In genomic region chr19:17447704-17448189, GRCh38 we compare ENCODE assay signal across 16 cellular contexts. TPM values are rescaled to one million over a fixed set of nuclear protein-coding genes. Genes with fewer than 3 reads are reported as not detected.
A peak's percentile ranks its signal among the peaks of the same experiment; 100 is the strongest.
DNase-seq lines count a peak whose midpoint lies in the region; ATAC-seq, FAIRE-seq and TF ChIP-seq lines count a peak whose summit lies in the region.
"Had no signal": no experiment of that assay in that cellular context is flagged by ENCODE, and none has a peak within 500 bp of the region (broad histone marks: within the 10 kb centered on the region; RNA-seq: fewer than 3 reads in every experiment).

No MANE protein-coding gene starts in this region.

- ATAC-seq in activated B cell treated with CpG ODN at 0.5 μM for 24 hours (ENCODE audit: low read depth), result no peak
- no peak for ATAC-seq in HG03469 (IDR thresholded peaks at IDR 0.05; ENCODE audit: unreplicated experiment)
- ATAC-seq in GM18520 (IDR thresholded peaks at IDR 0.05; ENCODE audit: unreplicated experiment), result no peak

- no peak for DNase-seq in activated naive CD4-positive, alpha-beta T cell treated with anti-CD3 and anti-CD28 coated beads, Interleukin-2, amount 10 ng/mL, durations not matched to agents 7 days and 5 days
- no peak for DNase-seq in activated naive CD4-positive, alpha-beta T cell treated with anti-CD3 and anti-CD28 coated beads for 36 hours
- DNase-seq in activated B cell treated with CpG ODN at 0.5 μM for 24 hours, result no peak
- no peak for DNase-seq in keratinocyte (ENCODE audit: low read depth, low spot score)
- DNase-seq in KG1 (lab: John Stamatoyannopoulos, UW), result no peak
- DNase-seq: AML-193, GOT3 had no signal

- TF ChIP-seq CTCF in activated B cell treated with CpG ODN at 0.5 μM for 24 hours (IDR thresholded peaks at IDR 0.05) (no peak), keratinocyte (optimal IDR thresholded peaks at IDR 0.05 in 1 of 3, IDR thresholded peaks at IDR 0.05 in 1 of 3, conservative IDR thresholded peaks at IDR 0.05 in 1 of 3; ENCODE audit: extremely low read depth in 1 of 3, insufficient read depth in 2 of 3, low read length in 3 of 3) (no peak)

- H3K4me3 Mint-ChIP-seq in activated naive CD4-positive, alpha-beta T cell treated with anti-CD3 and anti-CD28 coated beads, Interleukin-2, amount 10 ng/mL, durations not matched to agents 7 days and 5 days, result peak overlapping the region; percentile 37
- no peak overlapping the region for H3K4me3 Mint-ChIP-seq in activated naive CD4-positive, alpha-beta T cell treated with anti-CD3 and anti-CD28 coated beads for 36 hours
- H3K4me3 Mint-ChIP-seq in activated B cell treated with CpG ODN at 0.5 μM for 24 hours, result peak overlapping the region; percentile 19

- CTCF ChIA-PET in activated naive CD4-positive, alpha-beta T cell treated with anti-CD3 and anti-CD28 coated beads, Interleukin-2, amount 10 ng/mL, durations not matched to agents 7 days and 5 days (lab: Charles Lee), result interaction anchor here (0.7 to 1.5 kb wide), 3 partner anchors 10 to 41 kb away, joined by 3 to 5 read pairs (median 4); no protein-coding TSS in a partner anchor
- CTCF ChIA-PET in activated naive CD4-positive, alpha-beta T cell treated with anti-CD3 and anti-CD28 coated beads for 36 hours (lab: Charles Lee), result interaction anchor here (0.5 to 0.6 kb wide), 2 partner anchors 14 to 294 kb away, joined by 4 read pairs; no protein-coding TSS in a partner anchor
- CTCF ChIA-PET in activated B cell treated with CpG ODN at 0.5 μM for 24 hours (lab: Charles Lee), result no interaction called here

- H3K4me1 Mint-ChIP-seq in activated naive CD4-positive, alpha-beta T cell treated with anti-CD3 and anti-CD28 coated beads, Interleukin-2, amount 10 ng/mL, durations not matched to agents 7 days and 5 days, result peaks cover 18% of the 10 kb centered on the region
- H3K4me1 Mint-ChIP-seq in activated naive CD4-positive, alpha-beta T cell treated with anti-CD3 and anti-CD28 coated beads for 36 hours (ENCODE audit: low read depth), result peaks cover 13% of the 10 kb centered on the region
- peaks cover 9% of the 10 kb centered on the region for H3K4me1 Mint-ChIP-seq in activated B cell treated with CpG ODN at 0.5 μM for 24 hours

- H3K27me3 ChIP-seq in keratinocyte (ENCODE audit: control insufficient read depth, extremely low read depth, insufficient read depth, low read length) (peaks cover 12% of the 10 kb centered on the region), subcutaneous abdominal adipose tissue (ENCODE audit: control insufficient read depth in 5 of 5, insufficient read depth in 4 of 5, low read length in 5 of 5) (no peaks in the 10 kb centered on the region)

- H3K79me2 ChIP-seq in keratinocyte (ENCODE audit: control insufficient read depth, insufficient read depth, low read length), result no peaks in the 10 kb centered on the region

- H3K4me2 ChIP-seq in keratinocyte (ENCODE audit: control insufficient read depth, extremely low read depth, insufficient read depth, low read depth, low read length), result peak overlapping the region; percentile 16

- no peaks in the 10 kb centered on the region for H3K36me3 Mint-ChIP-seq in activated naive CD4-positive, alpha-beta T cell treated with anti-CD3 and anti-CD28 coated beads, Interleukin-2, amount 10 ng/mL, durations not matched to agents 7 days and 5 days
- H3K36me3 Mint-ChIP-seq in activated naive CD4-positive, alpha-beta T cell treated with anti-CD3 and anti-CD28 coated beads for 36 hours (ENCODE audit: low read depth), result no peaks in the 10 kb centered on the region
- H3K36me3 Mint-ChIP-seq in activated B cell treated with CpG ODN at 0.5 μM for 24 hours (ENCODE audit: low read depth), result no peaks in the 10 kb centered on the region

- POLR2A ChIA-PET in activated B cell treated with CpG ODN at 0.5 μM for 24 hours (lab: Charles Lee), result interaction anchor here (0.7 kb wide), 1 partner anchor 10 kb away, joined by 5 read pairs; no protein-coding TSS in a partner anchor

- no peaks in the 10 kb centered on the region for H3K9me3 ChIP-seq in keratinocyte (ENCODE audit: control insufficient read depth, low read depth, low read length)
- H3K9me3 ChIP-seq in subcutaneous abdominal adipose tissue (ENCODE audit: control insufficient read depth in 5 of 5, low read length in 5 of 5), result no peaks in the 10 kb centered on the region

- FAIRE-seq in keratinocyte (lab: Jason Lieb, UNC), result no peak
- FAIRE-seq: GM12891 had no signal

- no peaks in the 10 kb centered on the region for H3K36me3 ChIP-seq in keratinocyte (ENCODE audit: control insufficient read depth in 2 of 2, extremely low read depth in 1 of 2, insufficient read depth in 2 of 2, low read length in 2 of 2)
- H3K36me3 ChIP-seq in subcutaneous abdominal adipose tissue (ENCODE audit: control insufficient read depth in 5 of 5, insufficient read depth in 5 of 5, low read length in 5 of 5), result no peaks in the 10 kb centered on the region

- peaks cover 21% of the 10 kb centered on the region for H3K27me3 Mint-ChIP-seq in activated naive CD4-positive, alpha-beta T cell treated with anti-CD3 and anti-CD28 coated beads, Interleukin-2, amount 10 ng/mL, durations not matched to agents 7 days and 5 days
- H3K27me3 Mint-ChIP-seq in activated naive CD4-positive, alpha-beta T cell treated with anti-CD3 and anti-CD28 coated beads for 36 hours (ENCODE audit: low read depth), result peaks cover 11% of the 10 kb centered on the region
- peaks cover 21% of the 10 kb centered on the region for H3K27me3 Mint-ChIP-seq in activated B cell treated with CpG ODN at 0.5 μM for 24 hours

- H2AFZ ChIP-seq in keratinocyte (ENCODE audit: control insufficient read depth, low read length), result no peak overlapping the region

- H3K9ac ChIP-seq in keratinocyte (ENCODE audit: control insufficient read depth, extremely low read depth, insufficient read depth, low read length), result no peak overlapping the region
- H3K9ac ChIP-seq in subcutaneous abdominal adipose tissue (ENCODE audit: low read length in 5 of 5), result peak overlapping the region in 1 of 5 donors; percentile 16

- H3K27ac Mint-ChIP-seq in activated naive CD4-positive, alpha-beta T cell treated with anti-CD3 and anti-CD28 coated beads, Interleukin-2, amount 10 ng/mL, durations not matched to agents 7 days and 5 days, result no peak overlapping the region
- no peak overlapping the region for H3K27ac Mint-ChIP-seq in activated naive CD4-positive, alpha-beta T cell treated with anti-CD3 and anti-CD28 coated beads for 36 hours
- H3K27ac Mint-ChIP-seq in activated B cell treated with CpG ODN at 0.5 μM for 24 hours, result no peak overlapping the region

- intact Hi-C loops in activated naive CD4-positive, alpha-beta T cell treated with anti-CD3 and anti-CD28 coated beads for 36 hours (cut with micrococcal nuclease), result loop anchor here (1.0 to 2.0 kb wide), 2 partner anchors 23 to 52 kb away; no protein-coding TSS in a partner anchor
- intact Hi-C loops in activated B cell treated with CpG ODN at 0.5 μM for 24 hours (cut with micrococcal nuclease), result loop anchor here (5.0 kb wide), 1 partner anchor 40 kb away; the partner anchor contains the start of gene BST2

- no peaks in the 10 kb centered on the region for H4K20me1 ChIP-seq in keratinocyte (ENCODE audit: control insufficient read depth, extremely low read depth, insufficient read depth, low read length)

- no peak overlapping the region for H3K4me3 ChIP-seq in keratinocyte (ENCODE audit: control insufficient read depth in 2 of 3, extremely low read depth in 1 of 3, insufficient read depth in 2 of 3, low read depth in 1 of 3, low read length in 3 of 3)
- H3K4me3 ChIP-seq in subcutaneous abdominal adipose tissue (ENCODE audit: low read depth in 1 of 5, low read length in 5 of 5), result peak overlapping the region in 3 of 5 donors; percentile 12 to 59 (median 48)

- peaks cover 10% of the 10 kb centered on the region for H3K4me1 ChIP-seq in keratinocyte (ENCODE audit: control insufficient read depth, extremely low read depth, insufficient read depth, low read length)
- peaks cover 0 to 11% (median 4%) of the 10 kb centered on the region in 5 donors for H3K4me1 ChIP-seq in subcutaneous abdominal adipose tissue (ENCODE audit: control insufficient read depth in 5 of 5, insufficient read depth in 5 of 5, low read length in 5 of 5)

- H3K9me1 ChIP-seq in keratinocyte (ENCODE audit: control insufficient read depth, extremely low read depth, insufficient read depth, low read length), result no peaks in the 10 kb centered on the region

- no peaks in the 10 kb centered on the region for H3K9me3 Mint-ChIP-seq in activated naive CD4-positive, alpha-beta T cell treated with anti-CD3 and anti-CD28 coated beads, Interleukin-2, amount 10 ng/mL, durations not matched to agents 7 days and 5 days
- peaks cover 3% of the 10 kb centered on the region for H3K9me3 Mint-ChIP-seq in activated naive CD4-positive, alpha-beta T cell treated with anti-CD3 and anti-CD28 coated beads for 36 hours
- H3K9me3 Mint-ChIP-seq in activated B cell treated with CpG ODN at 0.5 μM for 24 hours, result no peaks in the 10 kb centered on the region

- H3K27ac ChIP-seq in keratinocyte (ENCODE audit: control insufficient read depth, insufficient read depth, low read length) (no peak overlapping the region), subcutaneous abdominal adipose tissue (ENCODE audit: low read depth, low read length) (no peak overlapping the region)

- dilution Hi-C loops in keratinocyte (cut with MboI; ENCODE audit: extremely low pct_ligation_motif_present, low sequenced_read_pairs), result no loop called here

RNA-seq across cellular contexts. Expression of gene TMEM221, which starts 0.7 kb away (rescaled TPM):
- not detected for total RNA-seq in activated naive CD4-positive, alpha-beta T cell treated with anti-CD3 and anti-CD28 coated beads for 36 hours
- not detected in 2 replicates for total RNA-seq in activated B cell treated with CpG ODN at 0.5 μM for 24 hours
- 0.04 to 0.08 TPM (median 0.06 TPM) in 3 replicates for polyA plus RNA-seq in keratinocyte
- polyA plus RNA-seq in keratinocyte (2011; ENCODE audit: low read depth), result not detected
- 0.04 and 0.09 TPM in 2 replicates for polyA plus RNA-seq in keratinocyte (2011; cell fraction: cytosol; rRNA removed)
- 0.16 and 0.27 TPM in 2 replicates for polyA plus RNA-seq in keratinocyte (2011; cell fraction: nucleus; rRNA removed)
- polyA plus RNA-seq in keratinocyte (2012; ENCODE audit: low replicate concordance), result 0.10 and 0.25 TPM in 2 replicates
- 0.16 TPM in 1 of 3 replicates, not detected in the others for polyA minus RNA-seq in keratinocyte
- polyA minus RNA-seq in keratinocyte (2011; cell fraction: cytosol; rRNA and poly(A)+ RNA removed), result not detected
- polyA minus RNA-seq in keratinocyte (2011; cell fraction: nucleus; rRNA and poly(A)+ RNA removed), result not detected in 2 replicates
- total RNA-seq: HT-29; T-helper 2 cell treated with Interferon-gamma antibody and Interleukin-4, amounts not matched to agents 100 ng/mL and 5 ng/mL, for 36 hours had no signal
- polyA plus RNA-seq: fibroblast of lung had no signal

RNA-seq across cellular contexts. Expression of gene NXNL1, which starts 13.0 kb away (rescaled TPM):
- not detected for total RNA-seq in activated naive CD4-positive, alpha-beta T cell treated with anti-CD3 and anti-CD28 coated beads for 36 hours
- not detected in 2 replicates for total RNA-seq in activated B cell treated with CpG ODN at 0.5 μM for 24 hours
- not detected in 3 replicates for polyA plus RNA-seq in keratinocyte
- not detected for polyA plus RNA-seq in keratinocyte (2011; ENCODE audit: low read depth)
- polyA plus RNA-seq in keratinocyte (2011; cell fraction: cytosol; rRNA removed), result not detected in 2 replicates
- not detected in 2 replicates for polyA plus RNA-seq in keratinocyte (2011; cell fraction: nucleus; rRNA removed)
- polyA plus RNA-seq in keratinocyte (2012; ENCODE audit: low replicate concordance), result not detected in 2 replicates
- not detected in 3 replicates for polyA minus RNA-seq in keratinocyte
- polyA minus RNA-seq in keratinocyte (2011; cell fraction: cytosol; rRNA and poly(A)+ RNA removed), result not detected
- not detected in 2 replicates for polyA minus RNA-seq in keratinocyte (2011; cell fraction: nucleus; rRNA and poly(A)+ RNA removed)
- total RNA-seq: fibroblast of lung; HT-29; myocyte; NCI-H460; T-helper 2 cell treated with Interferon-gamma antibody and Interleukin-4, amounts not matched to agents 100 ng/mL and 5 ng/mL, for 36 hours had no signal
- polyA plus RNA-seq: fibroblast of lung had no signal

RNA-seq across cellular contexts. Expression of gene SLC27A1, which starts 22.6 kb away (rescaled TPM):
- total RNA-seq in activated naive CD4-positive, alpha-beta T cell treated with anti-CD3 and anti-CD28 coated beads for 36 hours, result 1 to 10 TPM; 1.2 to 1.7 TPM
- total RNA-seq in activated B cell treated with CpG ODN at 0.5 μM for 24 hours, result 4.3 and 4.6 TPM in 2 replicates
- polyA plus RNA-seq in keratinocyte, result 8.4 to 12.6 TPM (median 11.7 TPM) in 3 replicates
- polyA plus RNA-seq in keratinocyte (2011; ENCODE audit: low read depth), result 2.0 TPM
- polyA plus RNA-seq in keratinocyte (2011; cell fraction: cytosol; rRNA removed), result 4.7 and 8.4 TPM in 2 replicates
- 28.1 and 38.7 TPM in 2 replicates for polyA plus RNA-seq in keratinocyte (2011; cell fraction: nucleus; rRNA removed)
- 6.2 and 16.0 TPM in 2 replicates for polyA plus RNA-seq in keratinocyte (2012; ENCODE audit: low replicate concordance)
- 7.9 to 23.1 TPM (median 12.0 TPM) in 3 replicates for polyA minus RNA-seq in keratinocyte
- 31.8 TPM for polyA minus RNA-seq in keratinocyte (2011; cell fraction: cytosol; rRNA and poly(A)+ RNA removed)
- polyA minus RNA-seq in keratinocyte (2011; cell fraction: nucleus; rRNA and poly(A)+ RNA removed), result 23.7 and 24.8 TPM in 2 replicates

RNA-seq across cellular contexts. Expression of gene MVB12A, which starts 27.9 kb away (rescaled TPM):
- 10 to 100 TPM; 29.3 to 32.1 TPM for total RNA-seq in activated naive CD4-positive, alpha-beta T cell treated with anti-CD3 and anti-CD28 coated beads for 36 hours
- total RNA-seq in activated B cell treated with CpG ODN at 0.5 μM for 24 hours, result 22.8 and 23.3 TPM in 2 replicates
- 23.3 to 36.6 TPM (median 33.0 TPM) in 3 replicates for polyA plus RNA-seq in keratinocyte
- polyA plus RNA-seq in keratinocyte (2011; ENCODE audit: low read depth), result 9.5 TPM
- 17.9 and 36.2 TPM in 2 replicates for polyA plus RNA-seq in keratinocyte (2011; cell fraction: cytosol; rRNA removed)
- 21.8 and 31.9 TPM in 2 replicates for polyA plus RNA-seq in keratinocyte (2011; cell fraction: nucleus; rRNA removed)
- 26.7 and 44.0 TPM in 2 replicates for polyA plus RNA-seq in keratinocyte (2012; ENCODE audit: low replicate concordance)
- polyA minus RNA-seq in keratinocyte, result 10.8 to 34.4 TPM (median 16.2 TPM) in 3 replicates
- 29.9 TPM for polyA minus RNA-seq in keratinocyte (2011; cell fraction: cytosol; rRNA and poly(A)+ RNA removed)
- polyA minus RNA-seq in keratinocyte (2011; cell fraction: nucleus; rRNA and poly(A)+ RNA removed), result 8.5 and 10.2 TPM in 2 replicates

RNA-seq across cellular contexts. Expression of gene BST2, which starts 42.3 kb away (rescaled TPM):
- 100 to 1,000 TPM; 117 to 121 TPM for total RNA-seq in activated naive CD4-positive, alpha-beta T cell treated with anti-CD3 and anti-CD28 coated beads for 36 hours
- 120 and 121 TPM in 2 replicates for total RNA-seq in activated B cell treated with CpG ODN at 0.5 μM for 24 hours
- polyA plus RNA-seq in keratinocyte, result 4.0 to 8.4 TPM (median 4.4 TPM) in 3 replicates
- polyA plus RNA-seq in keratinocyte (2011; ENCODE audit: low read depth), result not detected
- polyA plus RNA-seq in keratinocyte (2011; cell fraction: cytosol; rRNA removed), result 2.7 and 5.7 TPM in 2 replicates
- polyA plus RNA-seq in keratinocyte (2011; cell fraction: nucleus; rRNA removed), result 4.3 and 6.3 TPM in 2 replicates
- 0.17 and 3.1 TPM in 2 replicates for polyA plus RNA-seq in keratinocyte (2012; ENCODE audit: low replicate concordance)
- 0.48 to 4.6 TPM (median 1.7 TPM) in 3 replicates for polyA minus RNA-seq in keratinocyte
- polyA minus RNA-seq in keratinocyte (2011; cell fraction: cytosol; rRNA and poly(A)+ RNA removed), result 8.8 TPM
- polyA minus RNA-seq in keratinocyte (2011; cell fraction: nucleus; rRNA and poly(A)+ RNA removed), result 2.1 and 5.0 TPM in 2 replicates

Comparison
In these comparisons a context has a peak if more than half of its experiments do, and no peak if none do; other contexts are left out.
1. H3K4me3 ChIP-seq: peak in subcutaneous abdominal adipose tissue (3 of 5); none in keratinocyte (0 of 3).